In the genomic region with DNA sequence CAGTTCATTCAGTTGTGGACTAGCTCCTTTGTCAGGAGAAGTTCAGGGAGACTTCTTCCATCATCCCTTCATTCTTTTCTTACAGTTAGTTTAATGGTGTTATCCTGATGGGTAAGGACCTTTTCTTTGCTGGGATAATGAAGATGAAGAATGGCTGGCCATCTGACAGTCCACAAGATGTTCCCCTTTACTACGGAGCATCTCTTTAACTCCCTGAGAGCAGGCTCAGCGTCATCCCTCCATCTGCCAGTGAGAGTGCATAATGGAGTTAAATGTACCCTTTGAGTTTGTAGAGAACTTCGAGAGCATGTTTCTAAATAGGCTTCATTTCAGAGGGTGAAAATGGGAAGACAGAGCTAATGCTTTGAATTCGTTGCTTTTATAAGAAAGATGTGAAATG, we compare ENCODE assay signal across 8 cellular contexts. TPM values are rescaled to one million over a fixed set of nuclear protein-coding genes. Genes with fewer than 3 reads are reported as not detected.
DNase-seq lines count a peak whose midpoint lies in the region; ATAC-seq and TF ChIP-seq lines count a peak whose summit lies in the region.

No MANE protein-coding gene starts in this region.

- H3K27ac ChIP-seq in cardiac muscle cell (no peak overlapping the region), brain microvascular endothelial cell (no peak overlapping the region), lung (ENCODE audit: low read depth in 1 of 2, low read length in 1 of 2) (no peak overlapping the region), upper lobe of right lung (peak overlapping the region; percentile 100)

- TF ChIP-seq CTCF in cardiac muscle cell (IDR thresholded peaks at IDR 0.05; ENCODE audit: low read depth, low read length) (no peak), brain microvascular endothelial cell (IDR thresholded peaks at IDR 0.05; ENCODE audit: low read depth, low read length, missing control alignments) (no peak), lung (IDR thresholded peaks at IDR 0.05; ENCODE audit: control extremely low read depth, extremely low read depth) (no peak), upper lobe of right lung (IDR thresholded peaks at IDR 0.05) (no peak)

- intact Hi-C loops in Right ventricle myocardium superior (cut with DNase I) (no loop called here), upper lobe of right lung (cut with DNase I) (loop anchor here (5.0 kb wide), 1 partner anchor 142 kb away; a partner anchor contains a TSS)

- no peaks in the 10 kb centered on the region for H3K9me3 ChIP-seq in cardiac muscle cell (ENCODE audit: low read depth)
- no peaks in the 10 kb centered on the region for H3K9me3 ChIP-seq in lung (ENCODE audit: control insufficient read depth in 2 of 2, insufficient read depth in 1 of 2, low read length in 1 of 2)
- H3K9me3 ChIP-seq in upper lobe of right lung = no peaks in the 10 kb centered on the region

- H3K4me1 ChIP-seq in cardiac muscle cell (ENCODE audit: low read depth) (peaks cover 20% of the 10 kb centered on the region), lung (ENCODE audit: control insufficient read depth in 2 of 2, insufficient read depth in 2 of 2, low read length in 2 of 2) (peaks cover 4 to 6% of the 10 kb centered on the region in 2 donors), upper lobe of right lung (peaks cover 30% of the 10 kb centered on the region)

- ATAC-seq in Right ventricle myocardium superior (ENCODE audit: poor library complexity) = no peak
- ATAC-seq in lung (ENCODE audit: insufficient read depth, low FRiP score) = no peak
- no peak for ATAC-seq in upper lobe of right lung
- ATAC-seq in GM19351 (IDR thresholded peaks at IDR 0.05; ENCODE audit: unreplicated experiment) = no peak

- H3K27me3 ChIP-seq in cardiac muscle cell (no peaks in the 10 kb centered on the region), brain microvascular endothelial cell (replicated peaks) (no peaks in the 10 kb centered on the region), lung (ENCODE audit: control insufficient read depth, insufficient read depth) (no peaks in the 10 kb centered on the region), upper lobe of right lung (no peaks in the 10 kb centered on the region)

- 0 to 1% methylated on average over 4 of the region's 4 CpGs for WGBS in lung, 2 donors

- DNase-seq in cardiac muscle cell (ENCODE audit: low read depth in 1 of 2, low spot score in 1 of 2) (peak; percentile 25 to 40), Right ventricle myocardium superior (no peak), NCI-H69 (lab: John Stamatoyannopoulos, UW) (peak; percentile 75), brain microvascular endothelial cell (peak; percentile 16), lung (ENCODE audit: low spot score) (no peak), upper lobe of right lung (no peak), NCI-H510A (lab: John Stamatoyannopoulos, UW) (no peak)

- H3K4me3 ChIP-seq in cardiac muscle cell = peak overlapping the region; percentile 98
- H3K4me3 ChIP-seq in brain microvascular endothelial cell (ENCODE audit: low read depth, low read length) = peak overlapping the region; percentile 83
- peak overlapping the region; percentile 60 for H3K4me3 ChIP-seq in lung
- peak overlapping the region; percentile 86 for H3K4me3 ChIP-seq in upper lobe of right lung

- peaks cover 4% of the 10 kb centered on the region for H3K36me3 ChIP-seq in cardiac muscle cell
- no peaks in the 10 kb centered on the region for H3K36me3 ChIP-seq in brain microvascular endothelial cell (replicated peaks)
- H3K36me3 ChIP-seq in lung (ENCODE audit: control insufficient read depth in 2 of 2, insufficient read depth in 2 of 2, low read length in 2 of 2) = peaks cover 0 to 3% of the 10 kb centered on the region in 2 donors
- no peaks in the 10 kb centered on the region for H3K36me3 ChIP-seq in upper lobe of right lung

- in situ Hi-C loops in brain microvascular endothelial cell (cut with HindIII; ENCODE audit: low pct_ligation_motif_present, low sequenced_read_pairs) = no loop called here

RNA-seq across cellular contexts. Expression of a gene that starts 1.6 kb away (rescaled TPM):
- total RNA-seq in cardiac muscle cell (47.0 and 60.1 TPM in 2 replicates), Right ventricle myocardium superior (24.2 TPM), lung (100 to 1,000 TPM in 1 of 2 donors, 10 to 100 TPM in 1; 67.1 to 177 TPM), upper lobe of right lung (78.9 TPM)
- polyA plus RNA-seq in cardiac muscle cell (28.5 and 36.6 TPM in 2 replicates), lung (10 to 100 TPM; 14.9 to 21.7 TPM)

Comparison
In these comparisons a context has a peak if more than half of its experiments do, and no peak if none do; other contexts are left out.
1. DNase-seq: peak in cardiac muscle cell (2 of 2), NCI-H69 (single experiment) and brain microvascular endothelial cell (single experiment); none in Right ventricle myocardium superior (single experiment), lung (single experiment), upper lobe of right lung (single experiment) and NCI-H510A (single experiment).
2. Peak in every context shown above with its lines, with median percentiles within 50 percentile points of each other: H3K4me3 ChIP-seq.